ENCODE assay signal across 1 cellular context in the genomic region with DNA sequence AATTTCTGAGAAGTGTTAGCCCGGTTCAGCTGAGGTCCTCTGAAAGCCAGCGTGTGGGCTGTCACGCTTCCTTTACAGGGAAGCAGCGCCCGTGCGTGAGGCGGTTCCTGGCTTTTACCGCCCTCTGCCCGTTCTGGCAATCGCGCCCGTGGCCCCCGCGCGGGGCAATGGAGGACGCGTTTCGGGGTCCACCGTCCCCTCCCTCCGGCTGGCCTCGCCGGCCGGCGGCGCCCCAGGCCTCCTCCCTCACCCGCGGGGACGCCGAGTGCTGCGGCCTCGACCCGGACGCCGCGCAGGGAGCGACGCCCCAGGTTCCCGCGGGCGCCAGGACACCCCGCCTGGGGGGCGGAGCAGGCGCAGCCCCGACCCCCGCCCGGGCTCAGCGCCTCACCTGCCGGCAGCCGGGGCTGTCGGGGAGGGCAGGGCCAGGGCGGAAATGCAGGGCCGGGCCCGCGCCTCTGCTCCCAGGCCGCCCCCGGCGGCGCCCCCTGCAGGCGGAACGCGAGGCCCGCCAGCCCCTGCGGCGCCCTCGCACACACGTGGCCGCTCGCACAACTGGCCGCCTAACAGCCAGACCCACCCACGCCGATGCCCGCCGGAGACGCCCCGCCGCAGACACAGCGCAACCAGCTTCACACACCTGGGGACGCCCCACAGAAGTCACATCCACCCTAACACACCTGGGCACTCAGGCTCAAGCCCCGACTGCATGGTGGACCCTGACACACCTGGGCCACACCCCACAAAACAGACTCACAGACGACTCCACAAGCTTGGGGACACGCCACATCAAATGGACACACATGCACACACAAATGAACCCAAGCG.
A peak's percentile ranks its signal among the peaks of the same experiment; 100 is the strongest.
TF ChIP-seq lines count a peak whose summit lies in the region.

A gene (minus strand): TSS at position 440 of the 828 bp plus-strand sequence. CDS start 56,198 bp downstream, outside the sequence.

TF ChIP-seq in K562, 482 proteins besides CTCF, POLR2A, EP300 and RAD21 (continued from another document and continues in another):
- TF ChIP-seq, protein P1, sequence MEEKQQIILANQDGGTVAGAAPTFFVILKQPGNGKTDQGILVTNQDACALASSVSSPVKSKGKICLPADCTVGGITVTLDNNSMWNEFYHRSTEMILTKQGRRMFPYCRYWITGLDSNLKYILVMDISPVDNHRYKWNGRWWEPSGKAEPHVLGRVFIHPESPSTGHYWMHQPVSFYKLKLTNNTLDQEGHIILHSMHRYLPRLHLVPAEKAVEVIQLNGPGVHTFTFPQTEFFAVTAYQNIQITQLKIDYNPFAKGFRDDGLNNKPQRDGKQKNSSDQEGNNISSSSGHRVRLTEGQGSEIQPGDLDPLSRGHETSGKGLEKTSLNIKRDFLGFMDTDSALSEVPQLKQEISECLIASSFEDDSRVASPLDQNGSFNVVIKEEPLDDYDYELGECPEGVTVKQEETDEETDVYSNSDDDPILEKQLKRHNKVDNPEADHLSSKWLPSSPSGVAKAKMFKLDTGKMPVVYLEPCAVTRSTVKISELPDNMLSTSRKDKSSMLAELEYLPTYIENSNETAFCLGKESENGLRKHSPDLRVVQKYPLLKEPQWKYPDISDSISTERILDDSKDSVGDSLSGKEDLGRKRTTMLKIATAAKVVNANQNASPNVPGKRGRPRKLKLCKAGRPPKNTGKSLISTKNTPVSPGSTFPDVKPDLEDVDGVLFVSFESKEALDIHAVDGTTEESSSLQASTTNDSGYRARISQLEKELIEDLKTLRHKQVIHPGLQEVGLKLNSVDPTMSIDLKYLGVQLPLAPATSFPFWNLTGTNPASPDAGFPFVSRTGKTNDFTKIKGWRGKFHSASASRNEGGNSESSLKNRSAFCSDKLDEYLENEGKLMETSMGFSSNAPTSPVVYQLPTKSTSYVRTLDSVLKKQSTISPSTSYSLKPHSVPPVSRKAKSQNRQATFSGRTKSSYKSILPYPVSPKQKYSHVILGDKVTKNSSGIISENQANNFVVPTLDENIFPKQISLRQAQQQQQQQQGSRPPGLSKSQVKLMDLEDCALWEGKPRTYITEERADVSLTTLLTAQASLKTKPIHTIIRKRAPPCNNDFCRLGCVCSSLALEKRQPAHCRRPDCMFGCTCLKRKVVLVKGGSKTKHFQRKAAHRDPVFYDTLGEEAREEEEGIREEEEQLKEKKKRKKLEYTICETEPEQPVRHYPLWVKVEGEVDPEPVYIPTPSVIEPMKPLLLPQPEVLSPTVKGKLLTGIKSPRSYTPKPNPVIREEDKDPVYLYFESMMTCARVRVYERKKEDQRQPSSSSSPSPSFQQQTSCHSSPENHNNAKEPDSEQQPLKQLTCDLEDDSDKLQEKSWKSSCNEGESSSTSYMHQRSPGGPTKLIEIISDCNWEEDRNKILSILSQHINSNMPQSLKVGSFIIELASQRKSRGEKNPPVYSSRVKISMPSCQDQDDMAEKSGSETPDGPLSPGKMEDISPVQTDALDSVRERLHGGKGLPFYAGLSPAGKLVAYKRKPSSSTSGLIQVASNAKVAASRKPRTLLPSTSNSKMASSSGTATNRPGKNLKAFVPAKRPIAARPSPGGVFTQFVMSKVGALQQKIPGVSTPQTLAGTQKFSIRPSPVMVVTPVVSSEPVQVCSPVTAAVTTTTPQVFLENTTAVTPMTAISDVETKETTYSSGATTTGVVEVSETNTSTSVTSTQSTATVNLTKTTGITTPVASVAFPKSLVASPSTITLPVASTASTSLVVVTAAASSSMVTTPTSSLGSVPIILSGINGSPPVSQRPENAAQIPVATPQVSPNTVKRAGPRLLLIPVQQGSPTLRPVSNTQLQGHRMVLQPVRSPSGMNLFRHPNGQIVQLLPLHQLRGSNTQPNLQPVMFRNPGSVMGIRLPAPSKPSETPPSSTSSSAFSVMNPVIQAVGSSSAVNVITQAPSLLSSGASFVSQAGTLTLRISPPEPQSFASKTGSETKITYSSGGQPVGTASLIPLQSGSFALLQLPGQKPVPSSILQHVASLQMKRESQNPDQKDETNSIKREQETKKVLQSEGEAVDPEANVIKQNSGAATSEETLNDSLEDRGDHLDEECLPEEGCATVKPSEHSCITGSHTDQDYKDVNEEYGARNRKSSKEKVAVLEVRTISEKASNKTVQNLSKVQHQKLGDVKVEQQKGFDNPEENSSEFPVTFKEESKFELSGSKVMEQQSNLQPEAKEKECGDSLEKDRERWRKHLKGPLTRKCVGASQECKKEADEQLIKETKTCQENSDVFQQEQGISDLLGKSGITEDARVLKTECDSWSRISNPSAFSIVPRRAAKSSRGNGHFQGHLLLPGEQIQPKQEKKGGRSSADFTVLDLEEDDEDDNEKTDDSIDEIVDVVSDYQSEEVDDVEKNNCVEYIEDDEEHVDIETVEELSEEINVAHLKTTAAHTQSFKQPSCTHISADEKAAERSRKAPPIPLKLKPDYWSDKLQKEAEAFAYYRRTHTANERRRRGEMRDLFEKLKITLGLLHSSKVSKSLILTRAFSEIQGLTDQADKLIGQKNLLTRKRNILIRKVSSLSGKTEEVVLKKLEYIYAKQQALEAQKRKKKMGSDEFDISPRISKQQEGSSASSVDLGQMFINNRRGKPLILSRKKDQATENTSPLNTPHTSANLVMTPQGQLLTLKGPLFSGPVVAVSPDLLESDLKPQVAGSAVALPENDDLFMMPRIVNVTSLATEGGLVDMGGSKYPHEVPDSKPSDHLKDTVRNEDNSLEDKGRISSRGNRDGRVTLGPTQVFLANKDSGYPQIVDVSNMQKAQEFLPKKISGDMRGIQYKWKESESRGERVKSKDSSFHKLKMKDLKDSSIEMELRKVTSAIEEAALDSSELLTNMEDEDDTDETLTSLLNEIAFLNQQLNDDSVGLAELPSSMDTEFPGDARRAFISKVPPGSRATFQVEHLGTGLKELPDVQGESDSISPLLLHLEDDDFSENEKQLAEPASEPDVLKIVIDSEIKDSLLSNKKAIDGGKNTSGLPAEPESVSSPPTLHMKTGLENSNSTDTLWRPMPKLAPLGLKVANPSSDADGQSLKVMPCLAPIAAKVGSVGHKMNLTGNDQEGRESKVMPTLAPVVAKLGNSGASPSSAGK (IDR thresholded peaks at IDR 0.05): peak; percentile 98
- TF ChIP-seq MYNN (IDR thresholded peaks at IDR 0.05) (no peak), MYNN (CRISPR knock-in tag; IDR thresholded peaks at IDR 0.05) (no peak), ETV1 (tag; conservative IDR thresholded peaks at IDR 0.05; ENCODE audit: low read depth) (0 out of 2 replicates have a peak, but pooled peaks have one; percentile 19), ETV6 (IDR thresholded peaks at IDR 0.05; ENCODE audit: borderline replicate concordance in 1 of 2, low read depth in 2 of 2, low read length in 1 of 2) (no peak), ETV6 (CRISPR knock-in tag; IDR thresholded peaks at IDR 0.05; ENCODE audit: borderline replicate concordance) (peak; percentile 88; the same call in 1 of the 2 replicates), NR2C2 (CRISPR knock-in tag; IDR thresholded peaks at IDR 0.05) (no peak), NR2C2 (tag; IDR thresholded peaks at IDR 0.05) (peak; percentile 35; the same call in 1 of the 2 replicates), ZNF780A (CRISPR knock-in tag; IDR thresholded peaks at IDR 0.05) (no peak), HDAC2 (IDR thresholded peaks at IDR 0.05) (no peak), ETV5 (CRISPR knock-in tag; IDR thresholded peaks at IDR 0.05; ENCODE audit: low read depth) (no peak), ATF7 (IDR thresholded peaks at IDR 0.05) (peak; percentile 35; the same call in 1 of the 2 replicates), FOXP1 (CRISPR knock-in tag; IDR thresholded peaks at IDR 0.05) (0 out of 2 replicates have a peak, but pooled peaks have one; percentile 78), ETS2 (tag; IDR thresholded peaks at IDR 0.05; ENCODE audit: borderline replicate concordance, poor library complexity, severe bottlenecking) (peak; percentile 51), POLR2G (IDR thresholded peaks at IDR 0.05; ENCODE audit: low read depth, low read length) (peak; percentile 87), HDAC1 (IDR thresholded peaks at IDR 0.05) (peak in 1 of 2 experiments; percentile 38; a peak in 1 of 4 replicates), PHF8 (IDR thresholded peaks at IDR 0.05; ENCODE audit: borderline replicate concordance, low read length) (peak; percentile 79; the same call in 1 of the 2 replicates), MAZ (CRISPR knock-in tag; conservative IDR thresholded peaks at IDR 0.05 in 1 of 2, IDR thresholded peaks at IDR 0.05 in 1 of 2) (peak; percentile 54 to 81), SOX6 (IDR thresholded peaks at IDR 0.05) (peak; percentile 26; the same call in 1 of the 2 replicates)
- TF ChIP-seq, protein P2, sequence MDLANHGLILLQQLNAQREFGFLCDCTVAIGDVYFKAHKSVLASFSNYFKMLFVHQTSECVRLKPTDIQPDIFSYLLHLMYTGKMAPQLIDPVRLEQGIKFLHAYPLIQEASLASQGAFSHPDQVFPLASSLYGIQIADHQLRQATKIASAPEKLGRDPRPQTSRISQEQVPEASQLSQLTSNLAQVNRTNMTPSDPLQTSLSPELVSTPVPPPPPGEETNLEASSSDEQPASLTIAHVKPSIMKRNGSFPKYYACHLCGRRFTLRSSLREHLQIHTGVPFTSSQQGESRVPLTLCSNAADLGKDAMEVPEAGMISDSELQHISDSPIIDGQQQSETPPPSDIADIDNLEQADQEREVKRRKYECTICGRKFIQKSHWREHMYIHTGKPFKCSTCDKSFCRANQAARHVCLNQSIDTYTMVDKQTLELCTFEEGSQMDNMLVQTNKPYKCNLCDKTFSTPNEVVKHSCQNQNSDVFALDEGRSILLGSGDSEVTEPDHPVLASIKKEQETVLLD (IDR thresholded peaks at IDR 0.05): no peak
- TF ChIP-seq, protein P3, sequence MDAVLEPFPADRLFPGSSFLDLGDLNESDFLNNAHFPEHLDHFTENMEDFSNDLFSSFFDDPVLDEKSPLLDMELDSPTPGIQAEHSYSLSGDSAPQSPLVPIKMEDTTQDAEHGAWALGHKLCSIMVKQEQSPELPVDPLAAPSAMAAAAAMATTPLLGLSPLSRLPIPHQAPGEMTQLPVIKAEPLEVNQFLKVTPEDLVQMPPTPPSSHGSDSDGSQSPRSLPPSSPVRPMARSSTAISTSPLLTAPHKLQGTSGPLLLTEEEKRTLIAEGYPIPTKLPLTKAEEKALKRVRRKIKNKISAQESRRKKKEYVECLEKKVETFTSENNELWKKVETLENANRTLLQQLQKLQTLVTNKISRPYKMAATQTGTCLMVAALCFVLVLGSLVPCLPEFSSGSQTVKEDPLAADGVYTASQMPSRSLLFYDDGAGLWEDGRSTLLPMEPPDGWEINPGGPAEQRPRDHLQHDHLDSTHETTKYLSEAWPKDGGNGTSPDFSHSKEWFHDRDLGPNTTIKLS (IDR thresholded peaks at IDR 0.05; ENCODE audit: borderline replicate concordance, low read depth): peak; percentile 74; the same call in 1 of the 2 replicates
- TF ChIP-seq, protein P4, sequence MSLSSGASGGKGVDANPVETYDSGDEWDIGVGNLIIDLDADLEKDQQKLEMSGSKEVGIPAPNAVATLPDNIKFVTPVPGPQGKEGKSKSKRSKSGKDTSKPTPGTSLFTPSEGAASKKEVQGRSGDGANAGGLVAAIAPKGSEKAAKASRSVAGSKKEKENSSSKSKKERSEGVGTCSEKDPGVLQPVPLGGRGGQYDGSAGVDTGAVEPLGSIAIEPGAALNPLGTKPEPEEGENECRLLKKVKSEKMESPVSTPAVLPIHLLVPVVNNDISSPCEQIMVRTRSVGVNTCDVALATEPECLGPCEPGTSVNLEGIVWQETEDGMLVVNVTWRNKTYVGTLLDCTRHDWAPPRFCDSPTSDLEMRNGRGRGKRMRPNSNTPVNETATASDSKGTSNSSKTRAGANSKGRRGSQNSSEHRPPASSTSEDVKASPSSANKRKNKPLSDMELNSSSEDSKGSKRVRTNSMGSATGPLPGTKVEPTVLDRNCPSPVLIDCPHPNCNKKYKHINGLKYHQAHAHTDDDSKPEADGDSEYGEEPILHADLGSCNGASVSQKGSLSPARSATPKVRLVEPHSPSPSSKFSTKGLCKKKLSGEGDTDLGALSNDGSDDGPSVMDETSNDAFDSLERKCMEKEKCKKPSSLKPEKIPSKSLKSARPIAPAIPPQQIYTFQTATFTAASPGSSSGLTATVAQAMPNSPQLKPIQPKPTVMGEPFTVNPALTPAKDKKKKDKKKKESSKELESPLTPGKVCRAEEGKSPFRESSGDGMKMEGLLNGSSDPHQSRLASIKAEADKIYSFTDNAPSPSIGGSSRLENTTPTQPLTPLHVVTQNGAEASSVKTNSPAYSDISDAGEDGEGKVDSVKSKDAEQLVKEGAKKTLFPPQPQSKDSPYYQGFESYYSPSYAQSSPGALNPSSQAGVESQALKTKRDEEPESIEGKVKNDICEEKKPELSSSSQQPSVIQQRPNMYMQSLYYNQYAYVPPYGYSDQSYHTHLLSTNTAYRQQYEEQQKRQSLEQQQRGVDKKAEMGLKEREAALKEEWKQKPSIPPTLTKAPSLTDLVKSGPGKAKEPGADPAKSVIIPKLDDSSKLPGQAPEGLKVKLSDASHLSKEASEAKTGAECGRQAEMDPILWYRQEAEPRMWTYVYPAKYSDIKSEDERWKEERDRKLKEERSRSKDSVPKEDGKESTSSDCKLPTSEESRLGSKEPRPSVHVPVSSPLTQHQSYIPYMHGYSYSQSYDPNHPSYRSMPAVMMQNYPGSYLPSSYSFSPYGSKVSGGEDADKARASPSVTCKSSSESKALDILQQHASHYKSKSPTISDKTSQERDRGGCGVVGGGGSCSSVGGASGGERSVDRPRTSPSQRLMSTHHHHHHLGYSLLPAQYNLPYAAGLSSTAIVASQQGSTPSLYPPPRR (CRISPR knock-in tag; IDR thresholded peaks at IDR 0.05; ENCODE audit: borderline replicate concordance): no peak
- TF ChIP-seq, protein P5, sequence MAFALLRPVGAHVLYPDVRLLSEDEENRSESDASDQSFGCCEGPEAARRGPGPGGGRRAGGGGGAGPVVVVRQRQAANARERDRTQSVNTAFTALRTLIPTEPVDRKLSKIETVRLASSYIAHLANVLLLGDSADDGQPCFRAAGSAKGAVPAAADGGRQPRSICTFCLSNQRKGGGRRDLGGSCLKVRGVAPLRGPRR (CRISPR knock-in tag; IDR thresholded peaks at IDR 0.05): no peak
- TF ChIP-seq, protein P6, sequence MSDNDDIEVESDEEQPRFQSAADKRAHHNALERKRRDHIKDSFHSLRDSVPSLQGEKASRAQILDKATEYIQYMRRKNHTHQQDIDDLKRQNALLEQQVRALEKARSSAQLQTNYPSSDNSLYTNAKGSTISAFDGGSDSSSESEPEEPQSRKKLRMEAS (CRISPR knock-in tag; IDR thresholded peaks at IDR 0.05): peak; percentile 96
- TF ChIP-seq, protein P7, sequence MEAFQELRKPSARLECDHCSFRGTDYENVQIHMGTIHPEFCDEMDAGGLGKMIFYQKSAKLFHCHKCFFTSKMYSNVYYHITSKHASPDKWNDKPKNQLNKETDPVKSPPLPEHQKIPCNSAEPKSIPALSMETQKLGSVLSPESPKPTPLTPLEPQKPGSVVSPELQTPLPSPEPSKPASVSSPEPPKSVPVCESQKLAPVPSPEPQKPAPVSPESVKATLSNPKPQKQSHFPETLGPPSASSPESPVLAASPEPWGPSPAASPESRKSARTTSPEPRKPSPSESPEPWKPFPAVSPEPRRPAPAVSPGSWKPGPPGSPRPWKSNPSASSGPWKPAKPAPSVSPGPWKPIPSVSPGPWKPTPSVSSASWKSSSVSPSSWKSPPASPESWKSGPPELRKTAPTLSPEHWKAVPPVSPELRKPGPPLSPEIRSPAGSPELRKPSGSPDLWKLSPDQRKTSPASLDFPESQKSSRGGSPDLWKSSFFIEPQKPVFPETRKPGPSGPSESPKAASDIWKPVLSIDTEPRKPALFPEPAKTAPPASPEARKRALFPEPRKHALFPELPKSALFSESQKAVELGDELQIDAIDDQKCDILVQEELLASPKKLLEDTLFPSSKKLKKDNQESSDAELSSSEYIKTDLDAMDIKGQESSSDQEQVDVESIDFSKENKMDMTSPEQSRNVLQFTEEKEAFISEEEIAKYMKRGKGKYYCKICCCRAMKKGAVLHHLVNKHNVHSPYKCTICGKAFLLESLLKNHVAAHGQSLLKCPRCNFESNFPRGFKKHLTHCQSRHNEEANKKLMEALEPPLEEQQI (IDR thresholded peaks at IDR 0.05): no peak
- TF ChIP-seq, protein P8, sequence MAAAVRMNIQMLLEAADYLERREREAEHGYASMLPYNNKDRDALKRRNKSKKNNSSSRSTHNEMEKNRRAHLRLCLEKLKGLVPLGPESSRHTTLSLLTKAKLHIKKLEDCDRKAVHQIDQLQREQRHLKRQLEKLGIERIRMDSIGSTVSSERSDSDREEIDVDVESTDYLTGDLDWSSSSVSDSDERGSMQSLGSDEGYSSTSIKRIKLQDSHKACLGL (CRISPR knock-in tag; IDR thresholded peaks at IDR 0.05; ENCODE audit: borderline replicate concordance, poor library complexity, severe bottlenecking): no peak
